Comparison of ENCODE assay signal across 8 cellular contexts in genomic region chr19:796692-797527, GRCh38. TPM values are rescaled to one million over a fixed set of nuclear protein-coding genes. Genes with fewer than 3 reads are reported as not detected.
A peak's percentile ranks its signal among the peaks of the same experiment; 100 is the strongest.
DNase-seq lines count a peak whose midpoint lies in the region; ATAC-seq and TF ChIP-seq lines count a peak whose summit lies in the region.

Gene PTBP1 (plus strand): TSS chr19:797452. CDS start chr19:797498, 46 bp downstream.

- ATAC-seq in HG02623 (IDR thresholded peaks at IDR 0.05; ENCODE audit: unreplicated experiment), result peak; percentile 76

- peaks cover 7% of the 10 kb centered on the region for H3K36me3 Mint-ChIP-seq in activated naive CD8-positive, alpha-beta T cell

- H3K27me3 Mint-ChIP-seq in activated naive CD8-positive, alpha-beta T cell, result no peaks in the 10 kb centered on the region

- CTCF ChIA-PET in GM10248 (lab: Yijun Ruan, JAX), result no interaction called here

- TF ChIP-seq CTCF in GM10248 (IDR thresholded peaks at IDR 0.05; ENCODE audit: control extremely low read depth, extremely low read depth, low read depth, missing control alignments), result no peak

- POLR2A ChIA-PET in GM10248 (lab: Yijun Ruan, JAX), result interaction anchor here (1.0 kb wide), 1 partner anchor 216 kb away, joined by 3 read pairs; no protein-coding TSS in a partner anchor

- peak within 1 kb of the TSS; percentile 95 for H3K4me3 Mint-ChIP-seq in activated naive CD8-positive, alpha-beta T cell

- peak within 1 kb of the TSS; percentile 96 for H3K27ac Mint-ChIP-seq in activated naive CD8-positive, alpha-beta T cell

- peaks cover 25% of the 10 kb centered on the region for H3K4me1 Mint-ChIP-seq in activated naive CD8-positive, alpha-beta T cell (ENCODE audit: low read depth)

- no peaks in the 10 kb centered on the region for H3K9me3 Mint-ChIP-seq in activated naive CD8-positive, alpha-beta T cell (ENCODE audit: low read depth)

- peak within 1 kb of the TSS; percentile 72 for H3K27ac ChIP-seq in temporal lobe (ENCODE audit: low read depth, low read length)

- DNase-seq in GM10248 (ENCODE audit: extremely low spot score) (peak; percentile 99), NCI-H1105 (lab: John Stamatoyannopoulos, UW) (peak; percentile 100), SKM-1 treated with dmso at 0.1 percent for 144 hours (lab: John Stamatoyannopoulos, UW; ENCODE audit: unreplicated experiment) (peak; percentile 99), glomerular endothelial cell (ENCODE audit: extremely low read depth, low read depth, low spot score) (peak; percentile 99), occipital lobe (lab: John Stamatoyannopoulos, UW) (peak; percentile 100)

RNA-seq across cellular contexts. Expression of gene PTBP1, which starts in this region (rescaled TPM):
- 252 and 331 TPM in 2 replicates for total RNA-seq in glomerular endothelial cell
- 33.5 TPM for total RNA-seq in occipital lobe
- 19.9 TPM for total RNA-seq in temporal lobe

Comparison
In these comparisons a context has a peak if more than half of its experiments do, and no peak if none do; other contexts are left out.
1. Peak in every context shown above with its lines: DNase-seq, ATAC-seq and H3K27ac ChIP-seq.